ENCODE assay signal across 9 cellular contexts in the genomic region with DNA sequence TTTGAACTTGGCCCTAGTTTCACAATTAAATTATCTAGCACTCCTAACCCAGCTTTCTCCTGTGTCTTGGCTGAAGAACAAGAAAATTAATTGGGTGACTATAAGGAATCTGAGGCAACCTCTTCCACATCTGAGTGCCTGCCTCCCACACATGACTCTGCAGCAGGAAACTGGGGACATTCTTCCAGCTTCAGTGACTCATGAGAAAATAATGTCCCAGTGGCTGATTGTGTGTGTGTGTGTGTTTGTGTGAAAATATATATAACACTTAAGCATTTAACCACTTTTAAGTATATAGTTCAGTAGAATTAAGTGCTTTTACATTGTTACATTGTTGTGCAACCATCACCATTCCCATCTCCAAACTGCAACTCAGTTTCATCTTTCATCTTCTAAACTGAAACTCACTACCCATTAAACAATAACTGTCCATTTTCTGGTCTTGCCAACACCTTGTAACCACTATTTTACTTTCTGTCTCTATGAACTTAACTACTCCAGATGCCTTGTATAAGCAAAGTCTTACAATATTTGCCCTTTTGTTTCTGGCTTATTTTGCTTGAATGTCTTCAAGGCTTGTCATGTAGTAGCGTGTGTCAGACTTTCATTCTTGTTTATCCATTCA. TPM values are rescaled to one million over a fixed set of nuclear protein-coding genes. Genes with fewer than 3 reads are reported as not detected.
A peak's percentile ranks its signal among the peaks of the same experiment; 100 is the strongest.
DNase-seq lines count a peak whose midpoint lies in the region; ATAC-seq and TF ChIP-seq lines count a peak whose summit lies in the region.
"Had no signal": no experiment of that assay in that cellular context is flagged by ENCODE, and none has a peak within 500 bp of the region (broad histone marks: within the 10 kb centered on the region; RNA-seq: fewer than 3 reads in every experiment).

No MANE protein-coding gene starts in this region.

- H3K4me3 ChIP-seq in right lobe of liver = no peak overlapping the region
- no peak overlapping the region for H3K4me3 ChIP-seq in SJCRH30
- H3K4me3 ChIP-seq: ovary had no signal

- H3K4me3 Mint-ChIP-seq in activated naive CD8-positive, alpha-beta T cell = no peak overlapping the region
- no peak overlapping the region for H3K4me3 Mint-ChIP-seq in activated naive CD8-positive, alpha-beta T cell treated with anti-CD3 and anti-CD28 coated beads, Interleukin-2, amount 50 U/mL, for 24 hours

- 94% methylated on average over 1 of the region's 1 CpG for WGBS in right lobe of liver (ENCODE audit: insufficient coverage, low coverage, low lambda C conversion rate, missing lambda C conversion rate)

- peaks cover 29% of the 10 kb centered on the region for H3K36me3 Mint-ChIP-seq in activated naive CD8-positive, alpha-beta T cell
- peaks cover 77% of the 10 kb centered on the region for H3K36me3 Mint-ChIP-seq in activated naive CD8-positive, alpha-beta T cell treated with anti-CD3 and anti-CD28 coated beads, Interleukin-2, amount 50 U/mL, for 24 hours (ENCODE audit: low read depth)

- DNase-seq in activated naive CD8-positive, alpha-beta T cell treated with anti-CD3 and anti-CD28 coated beads, Interleukin-2, amount 50 U/mL, for 24 hours = no peak
- DNase-seq in astrocyte of the hippocampus (ENCODE audit: low read depth, low spot score) (peak; percentile 92), right lobe of liver (no peak), NOMO-1 treated with dmso at 0.1 percent for 144 hours (lab: John Stamatoyannopoulos, UW; ENCODE audit: unreplicated experiment) (no peak), SJCRH30 (no peak), GM20000 (ENCODE audit: low spot score) (no peak), NCI-H2196 (lab: John Stamatoyannopoulos, UW; ENCODE audit: unreplicated experiment) (no peak)

- TF ChIP-seq POLR2A in right lobe of liver (IDR thresholded peaks at IDR 0.05) = no peak

- TF ChIP-seq CTCF in right lobe of liver (IDR thresholded peaks at IDR 0.05) = no peak
- TF ChIP-seq CTCF in GM20000 (IDR thresholded peaks at IDR 0.05; ENCODE audit: extremely low read depth, missing control alignments) = no peak

- peak overlapping the region; percentile 2 for H3K27ac Mint-ChIP-seq in activated naive CD8-positive, alpha-beta T cell
- no peak overlapping the region for H3K27ac Mint-ChIP-seq in activated naive CD8-positive, alpha-beta T cell treated with anti-CD3 and anti-CD28 coated beads, Interleukin-2, amount 50 U/mL, for 24 hours

- peaks cover 7 to 66% (median 33%) of the 10 kb centered on the region in 4 donors for H3K36me3 ChIP-seq in right lobe of liver
- H3K36me3 ChIP-seq in SJCRH30 = peaks cover 30% of the 10 kb centered on the region
- H3K36me3 ChIP-seq: ovary had no signal

- H3K4me1 ChIP-seq in right lobe of liver (peaks cover 0 to 51% (median 18%) of the 10 kb centered on the region in 4 donors), SJCRH30 (0 out of 2 replicates have a peak, but pooled peaks cover 3% of the 10 kb centered on the region)

- H3K27ac ChIP-seq in right lobe of liver (peak overlapping the region in 2 of 3 donors; percentile 33 to 44), SJCRH30 (no peak overlapping the region)
- H3K27ac ChIP-seq: ovary had no signal

- H3K27me3 ChIP-seq in right lobe of liver (no peaks in the 10 kb centered on the region), SJCRH30 (no peaks in the 10 kb centered on the region)
- H3K27me3 ChIP-seq: ovary had no signal

- no peaks in the 10 kb centered on the region for H3K9me3 Mint-ChIP-seq in activated naive CD8-positive, alpha-beta T cell (ENCODE audit: low read depth)
- no peaks in the 10 kb centered on the region for H3K9me3 Mint-ChIP-seq in activated naive CD8-positive, alpha-beta T cell treated with anti-CD3 and anti-CD28 coated beads, Interleukin-2, amount 50 U/mL, for 24 hours

- intact Hi-C loops in right lobe of liver (cut with DNase I) = no loop called here

- H3K4me1 Mint-ChIP-seq in activated naive CD8-positive, alpha-beta T cell (ENCODE audit: low read depth) = peaks cover 51% of the 10 kb centered on the region
- H3K4me1 Mint-ChIP-seq in activated naive CD8-positive, alpha-beta T cell treated with anti-CD3 and anti-CD28 coated beads, Interleukin-2, amount 50 U/mL, for 24 hours = peaks cover 56% of the 10 kb centered on the region

- no peak for ATAC-seq in activated naive CD8-positive, alpha-beta T cell treated with anti-CD3 and anti-CD28 coated beads, Interleukin-2, amount 50 U/mL, for 24 hours
- ATAC-seq in right lobe of liver = peak; percentile 27 to 78 (median 64)

- H3K9me3 ChIP-seq in right lobe of liver = no peaks in the 10 kb centered on the region
- H3K9me3 ChIP-seq in SJCRH30 (replicated peaks) = no peaks in the 10 kb centered on the region
- H3K9me3 ChIP-seq: ovary had no signal

- no peaks in the 10 kb centered on the region for H3K27me3 Mint-ChIP-seq in activated naive CD8-positive, alpha-beta T cell
- no peaks in the 10 kb centered on the region for H3K27me3 Mint-ChIP-seq in activated naive CD8-positive, alpha-beta T cell treated with anti-CD3 and anti-CD28 coated beads, Interleukin-2, amount 50 U/mL, for 24 hours

RNA-seq across cellular contexts. Expression of a gene that starts 8.7 kb away (rescaled TPM):
- total RNA-seq in right lobe of liver = 1 to 10 TPM; 3.1 to 7.2 (median 4.5) TPM
- total RNA-seq in SJCRH30 (2014; rRNA removed; shearing (Covaris generic)) = 3.2 and 3.3 TPM in 2 replicates

RNA-seq across cellular contexts. Expression of a gene that starts 40.8 kb away (rescaled TPM):
- 10 to 100 TPM; 23.3 to 40.7 (median 33.4) TPM for total RNA-seq in right lobe of liver
- total RNA-seq in SJCRH30 (2014; rRNA removed; shearing (Covaris generic)) = not detected in 2 replicates
- total RNA-seq: ovary had no signal

Comparison
In these comparisons a context has a peak if more than half of its experiments do, and no peak if none do; other contexts are left out.
1. RNA of a gene that starts 40.8 kb away (total RNA-seq): 23.3 to 40.7 TPM in right lobe of liver; not detected in SJCRH30; every median in the first group is over 10 times any median in the second.